Comparison of ENCODE assay signal across 15 cellular contexts in genomic region chr2:19746137-19746585, GRCh38.
"Had no signal": no experiment of that assay in that cellular context is flagged by ENCODE, and none has a peak within 500 bp of the region (broad histone marks: within the 10 kb centered on the region; RNA-seq: fewer than 3 reads in every experiment).

No MANE protein-coding gene starts in this region.

- H3K4me1 ChIP-seq: breast epithelium, parathyroid adenoma had no signal

- H3K36me3 ChIP-seq: breast epithelium had no signal

- H3K27ac ChIP-seq: breast epithelium, dorsolateral prefrontal cortex, parathyroid adenoma had no signal

- H3K9me3 ChIP-seq: breast epithelium had no signal

- H3K4me3 Mint-ChIP-seq: activated CD8-positive, alpha-beta memory T cell treated with anti-CD3 and anti-CD28 coated beads, Interleukin-2, amount 10 ng/mL, durations not matched to agents 7 days and 5 days; activated naive CD8-positive, alpha-beta T cell treated with anti-CD3 and anti-CD28 coated beads for 36 hours; activated T-cell treated with anti-CD3 and anti-CD28 coated beads, Interleukin-2, amount 50 U/mL, for 24 hours; mesothelial cell of epicardium; T-helper 2 cell treated with Interferon-gamma antibody and Interleukin-4, amounts not matched to agents 5 μg/mL and 100 μg/mL, for 36 hours; type B pancreatic cell had no signal

- DNase-seq: activated CD4-positive, CD25-positive, alpha-beta regulatory T cell treated with anti-CD3 and anti-CD28 coated beads, Interleukin-2, amount 50 U/mL, for 72 hours; activated effector memory CD4-positive, alpha-beta T cell treated with anti-CD3 and anti-CD28 coated beads, Interleukin-2, amount 50 U/mL, for 16 hours; activated naive CD8-positive, alpha-beta T cell treated with anti-CD3 and anti-CD28 coated beads for 36 hours; activated T-cell treated with anti-CD3 and anti-CD28 coated beads, Interleukin-2, amount 50 U/mL, for 24 hours; dorsolateral prefrontal cortex; hippocampal formation; kidney glomerular epithelial cell; naive B cell had no signal

- H3K4me1 Mint-ChIP-seq: activated CD8-positive, alpha-beta memory T cell treated with anti-CD3 and anti-CD28 coated beads, Interleukin-2, amount 10 ng/mL, durations not matched to agents 7 days and 5 days; activated naive CD8-positive, alpha-beta T cell treated with anti-CD3 and anti-CD28 coated beads for 36 hours; mesothelial cell of epicardium; naive B cell had no signal

- ATAC-seq: activated CD8-positive, alpha-beta memory T cell treated with anti-CD3 and anti-CD28 coated beads, Interleukin-2, amount 10 ng/mL, durations not matched to agents 7 days and 5 days had no signal

- H3K27me3 ChIP-seq: breast epithelium had no signal

- H3K27ac Mint-ChIP-seq: activated CD8-positive, alpha-beta memory T cell treated with anti-CD3 and anti-CD28 coated beads, Interleukin-2, amount 10 ng/mL, durations not matched to agents 7 days and 5 days; activated naive CD8-positive, alpha-beta T cell treated with anti-CD3 and anti-CD28 coated beads for 36 hours; activated T-cell treated with anti-CD3 and anti-CD28 coated beads, Interleukin-2, amount 50 U/mL, for 24 hours; mesothelial cell of epicardium; T-helper 2 cell treated with Interferon-gamma antibody and Interleukin-4, amounts not matched to agents 5 μg/mL and 100 μg/mL, for 36 hours; type B pancreatic cell had no signal

- H3K27me3 Mint-ChIP-seq: activated CD8-positive, alpha-beta memory T cell treated with anti-CD3 and anti-CD28 coated beads, Interleukin-2, amount 10 ng/mL, durations not matched to agents 7 days and 5 days; activated naive CD8-positive, alpha-beta T cell treated with anti-CD3 and anti-CD28 coated beads for 36 hours had no signal

- H3K4me3 ChIP-seq: breast epithelium, dorsolateral prefrontal cortex, smooth muscle cell had no signal

- H3K9me3 Mint-ChIP-seq: activated naive CD8-positive, alpha-beta T cell treated with anti-CD3 and anti-CD28 coated beads for 36 hours; activated T-cell treated with anti-CD3 and anti-CD28 coated beads, Interleukin-2, amount 50 U/mL, for 24 hours; naive B cell; T-helper 2 cell treated with Interferon-gamma antibody and Interleukin-4, amounts not matched to agents 5 μg/mL and 100 μg/mL, for 36 hours; type B pancreatic cell had no signal
